Comparison of ENCODE assay signal across 36 cellular contexts in genomic region chr10:75484717-75485116, GRCh38. TPM values are rescaled to one million over a fixed set of nuclear protein-coding genes. Genes with fewer than 3 reads are reported as not detected.
"Had no signal": no experiment of that assay in that cellular context is flagged by ENCODE, and none has a peak within 500 bp of the region (broad histone marks: within the 10 kb centered on the region; RNA-seq: fewer than 3 reads in every experiment).

No MANE protein-coding gene starts in this region.

- DNase-seq: Karpas-422, Kasumi-1, MG63, MM.1S, MV-4-11, NCI-H1048, NCI-H1092, NCI-H1092 treated with DMSO at 0.1 percent for 48 hours, NCI-H1105, NCI-H1105 treated with DMSO at 0.1 percent for 48 hours, NCI-H1417, NCI-H1417 treated with DMSO at 0.1 percent for 48 hours, NCI-H1436, NCI-H1436 treated with DMSO at 0.1 percent for 48 hours, NCI-H146, NCI-H1694, NCI-H1694 treated with DMSO at 0.1 percent for 48 hours, NCI-H187, NCI-H187 treated with DMSO at 0.1 percent for 48 hours, NCI-H1930, NCI-H2029, NCI-H2029 treated with DMSO at 0.1 percent for 48 hours, NCI-H2081, NCI-H2081 treated with DMSO at 0.1 percent for 48 hours, NCI-H2107, NCI-H2171, NCI-H2171 treated with DMSO at 0.1 percent for 48 hours, NCI-H2227 treated with DMSO at 0.1 percent for 48 hours, NCI-H226, NCI-H345, NCI-H446, NCI-H446 treated with DMSO at 0.1 percent for 48 hours, NCI-H510A, NCI-H510A treated with DMSO at 0.1 percent for 48 hours had no signal

- H3K27me3 ChIP-seq: MG63 had no signal

- H3K4me3 ChIP-seq: MG63 had no signal

- H3K36me3 ChIP-seq: MG63 had no signal

- H3K9me3 ChIP-seq: MG63 had no signal

RNA-seq across cellular contexts. Expression of gene LRMDA, which starts 53.3 kb away (rescaled TPM):
- total RNA-seq: LHCN-M2, MCF 10A had no signal
